In the genomic region with DNA sequence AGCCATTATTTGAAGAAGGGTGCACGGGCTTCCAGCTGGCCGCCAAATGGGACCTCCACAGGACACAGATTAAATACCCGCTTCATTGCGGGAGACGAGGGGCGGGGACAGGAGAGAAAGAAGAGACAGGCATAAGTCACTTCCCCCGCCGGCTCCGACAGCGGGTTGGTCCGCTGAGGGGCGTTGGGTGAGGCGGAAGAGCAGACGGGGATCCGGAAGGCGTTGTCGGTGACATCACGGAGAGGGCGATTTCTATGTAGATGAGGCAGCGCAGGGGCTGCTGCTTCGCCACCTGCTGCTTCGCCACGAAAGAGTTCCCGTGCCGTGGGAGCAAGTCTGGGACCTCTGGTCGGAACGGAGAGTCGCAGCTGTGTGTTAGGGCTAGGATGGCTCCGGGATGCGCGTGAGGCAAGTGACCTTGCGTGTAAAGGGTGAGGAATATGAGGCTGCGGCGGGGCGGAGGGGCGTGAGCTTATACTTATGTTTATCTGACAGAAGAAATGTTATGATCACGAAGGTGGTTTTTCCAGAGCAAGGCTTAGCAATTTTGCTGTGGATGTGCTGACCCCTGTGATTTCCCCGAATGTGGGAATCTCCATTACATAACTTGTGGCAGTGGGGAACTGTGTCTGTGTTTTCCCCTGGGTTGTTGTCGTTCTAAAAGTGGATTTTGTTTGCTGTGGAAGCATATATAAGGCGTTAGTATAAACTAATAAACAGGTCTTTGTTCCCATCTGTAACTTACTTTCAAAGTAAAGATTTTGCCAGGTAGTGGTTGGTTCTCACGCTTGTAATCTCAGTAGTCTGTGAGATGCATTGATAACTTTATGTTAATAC, we compare ENCODE assay signal across 8 cellular contexts. TPM values are rescaled to one million over a fixed set of nuclear protein-coding genes. Genes with fewer than 3 reads are reported as not detected.
DNase-seq lines count a peak whose midpoint lies in the region; ATAC-seq and TF ChIP-seq lines count a peak whose summit lies in the region.
"Not testable (repeated sequence)": the region's sequence is repeated elsewhere in the genome, so short reads cannot be mapped to it uniquely, and the experiment has no call there.

No MANE protein-coding gene starts in this region.

- not testable (repeated sequence) for H3K27me3 ChIP-seq in SJCRH30

- peak overlapping the region; percentile 65 for H3K4me3 ChIP-seq in SJCRH30

- H3K9me3 Mint-ChIP-seq in HFFc6, neural crest cell: not testable (repeated sequence)

- peak; percentile 87 for ATAC-seq in stimulated activated naive CD8-positive, alpha-beta T cell treated with anti-CD3 and anti-CD28 coated beads, Interleukin-15, Interleukin-2, amounts not matched to agents 100 U/mL and 50 U/mL, for 24 hours

- H3K36me3 Mint-ChIP-seq in HFFc6 (ENCODE audit: low read depth); neural crest cell (ENCODE audit: low read depth): not testable (repeated sequence)

- not testable (repeated sequence) for H3K4me1 ChIP-seq in SJCRH30

- not testable (repeated sequence) for H3K36me3 ChIP-seq in SJCRH30

- not testable (repeated sequence) for TF ChIP-seq CTCF in HFFc6 (IDR thresholded peaks at IDR 0.05); neural crest cell (conservative IDR thresholded peaks at IDR 0.05)

- DNase-seq in GF-D8 (lab: John Stamatoyannopoulos, UW) (peak; percentile 85), HFFc6 (peak; percentile 97), MV-4-11 (lab: John Stamatoyannopoulos, UW) (peak; percentile 84), SJCRH30 (peak; percentile 88 to 89), foreskin melanocyte (peak; percentile 82), neural crest cell (ENCODE audit: low read depth, low spot score) (peak; percentile 75)
- DNase-seq in activated naive CD4-positive, alpha-beta T cell treated with Interleukin-2 at 50 U/mL for 16 hours: peak; percentile 90
- peak; percentile 86 for DNase-seq in stimulated activated naive CD8-positive, alpha-beta T cell treated with anti-CD3 and anti-CD28 coated beads, Interleukin-15, Interleukin-2, amounts not matched to agents 100 U/mL and 50 U/mL, for 24 hours

- H3K4me3 Mint-ChIP-seq in HFFc6 (peak overlapping the region; percentile 90), neural crest cell (peak overlapping the region; percentile 93)

- H3K27ac ChIP-seq in SJCRH30: peak overlapping the region; percentile 100

- H3K4me1 Mint-ChIP-seq in HFFc6 (ENCODE audit: low read depth): peaks cover 11% of the 10 kb centered on the region
- peaks cover 22% of the 10 kb centered on the region for H3K4me1 Mint-ChIP-seq in neural crest cell

- H3K27me3 Mint-ChIP-seq in HFFc6 (ENCODE audit: insufficient read depth); neural crest cell (ENCODE audit: low read depth): not testable (repeated sequence)

- H3K27ac Mint-ChIP-seq in HFFc6: peak overlapping the region; percentile 99
- H3K27ac Mint-ChIP-seq in neural crest cell (ENCODE audit: unreplicated experiment): peak overlapping the region; percentile 100

- not testable (repeated sequence) for H3K9me3 ChIP-seq in SJCRH30 (replicated peaks)

RNA-seq across cellular contexts. Expression of a gene that starts 52.9 kb away (rescaled TPM):
- total RNA-seq in HFFc6 (2021; fragmentation: NEBNext Ultra II Directional; extraction: Animal tissue kit (Norgen Biotek cat#: 25700)): under 1 TPM in 5 of 6 experiments, not detected in 1; 0.37 to 0.92 (median 0.43) TPM
- total RNA-seq in SJCRH30 (2014; rRNA removed; shearing (Covaris generic)): not detected in 2 replicates
- total RNA-seq in neural crest cell: not detected in 2 replicates

Comparison
In these comparisons a context has a peak if more than half of its experiments do, and no peak if none do; other contexts are left out.
1. Peak in every context shown above with its lines: DNase-seq, ATAC-seq, H3K4me3 ChIP-seq and H3K27ac ChIP-seq.